In genomic region chr21:32412162-32412997, GRCh38 we compare ENCODE assay signal across 8 cellular contexts. TPM values are rescaled to one million over a fixed set of nuclear protein-coding genes. Genes with fewer than 3 reads are reported as not detected.
DNase-seq lines count a peak whose midpoint lies in the region; ATAC-seq and TF ChIP-seq lines count a peak whose summit lies in the region.

TSS of gene EVA1C (plus strand) at chr21:32412706. CDS start at chr21:32412854, 148 bp downstream.

- peaks cover 85% of the 10 kb centered on the region for H3K27me3 Mint-ChIP-seq in nephron (ENCODE audit: low read depth)

- H3K4me3 ChIP-seq in fibroblast of pulmonary artery (replicated peaks; ENCODE audit: low read depth, low read length) = peak within 1 kb of the TSS; percentile 80

- no peak within 1 kb of the TSS for H3K27ac Mint-ChIP-seq in nephron

- TF ChIP-seq CTCF in fibroblast of pulmonary artery (IDR thresholded peaks at IDR 0.05; ENCODE audit: low read length, missing control alignments) (no peak), nephron (IDR thresholded peaks at IDR 0.05; ENCODE audit: unreplicated experiment in 3 of 3) (no peak)

- ATAC-seq in GM18870 (IDR thresholded peaks at IDR 0.05; ENCODE audit: unreplicated experiment) (no peak), GM18907 (IDR thresholded peaks at IDR 0.05; ENCODE audit: unreplicated experiment) (no peak)

- DNase-seq in GM03348 (ENCODE audit: low spot score) (peak; percentile 70), fibroblast of pulmonary artery (ENCODE audit: low read depth) (peak; percentile 77)
- peak; percentile 91 for DNase-seq in activated effector memory CD4-positive, alpha-beta T cell treated with anti-CD3 and anti-CD28 coated beads, Interleukin-2, amount 50 U/mL, for 16 hours
- DNase-seq in stimulated activated naive CD4-positive, alpha-beta T cell (lab: John Stamatoyannopoulos, UW) = peak; percentile 53 to 79 (median 70)

- no peaks in the 10 kb centered on the region for H3K36me3 Mint-ChIP-seq in nephron (ENCODE audit: low read depth)

- H3K9me3 Mint-ChIP-seq in nephron = no peaks in the 10 kb centered on the region

- H3K4me1 Mint-ChIP-seq in nephron = peaks cover 17% of the 10 kb centered on the region

- peak within 1 kb of the TSS; percentile 82 to 87 (median 83) for H3K4me3 Mint-ChIP-seq in nephron

TF ChIP-seq in PFSK-1, 5 proteins besides CTCF, POLR2A, EP300 and RAD21:
- TF ChIP-seq FOXP2 (optimal IDR thresholded peaks at IDR 0.05; ENCODE audit: borderline replicate concordance, extremely low read depth, extremely low read length, insufficient read depth) = peak; percentile 10
- TF ChIP-seq REST (IDR thresholded peaks at IDR 0.05; ENCODE audit: insufficient read depth in 1 of 2, low read depth in 2 of 2, low read length in 2 of 2) = no peak
TF ChIP-seq in PFSK-1: peak in this region for 1.

RNA-seq across cellular contexts. Expression of gene EVA1C, which starts in this region (rescaled TPM):
- 14.0 TPM for polyA plus RNA-seq in PFSK-1 (2012; ENCODE audit: insufficient read length, low read depth)
